ENCODE assay signal across 8 cellular contexts in genomic region chr22:37608477-37609239, GRCh38. TPM values are rescaled to one million over a fixed set of nuclear protein-coding genes. Genes with fewer than 3 reads are reported as not detected.
DNase-seq lines count a peak whose midpoint lies in the region; ATAC-seq and TF ChIP-seq lines count a peak whose summit lies in the region.

A gene with protein sequence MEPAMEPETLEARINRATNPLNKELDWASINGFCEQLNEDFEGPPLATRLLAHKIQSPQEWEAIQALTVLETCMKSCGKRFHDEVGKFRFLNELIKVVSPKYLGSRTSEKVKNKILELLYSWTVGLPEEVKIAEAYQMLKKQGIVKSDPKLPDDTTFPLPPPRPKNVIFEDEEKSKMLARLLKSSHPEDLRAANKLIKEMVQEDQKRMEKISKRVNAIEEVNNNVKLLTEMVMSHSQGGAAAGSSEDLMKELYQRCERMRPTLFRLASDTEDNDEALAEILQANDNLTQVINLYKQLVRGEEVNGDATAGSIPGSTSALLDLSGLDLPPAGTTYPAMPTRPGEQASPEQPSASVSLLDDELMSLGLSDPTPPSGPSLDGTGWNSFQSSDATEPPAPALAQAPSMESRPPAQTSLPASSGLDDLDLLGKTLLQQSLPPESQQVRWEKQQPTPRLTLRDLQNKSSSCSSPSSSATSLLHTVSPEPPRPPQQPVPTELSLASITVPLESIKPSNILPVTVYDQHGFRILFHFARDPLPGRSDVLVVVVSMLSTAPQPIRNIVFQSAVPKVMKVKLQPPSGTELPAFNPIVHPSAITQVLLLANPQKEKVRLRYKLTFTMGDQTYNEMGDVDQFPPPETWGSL (plus strand): TSS chr22:37608834. CDS start chr22:37608861, 27 bp downstream.

- no peak for TF ChIP-seq CTCF in GM10266 (IDR thresholded peaks at IDR 0.05; ENCODE audit: control insufficient read depth, insufficient read depth, low read depth, missing control alignments)
- TF ChIP-seq CTCF in omental fat pad (IDR thresholded peaks at IDR 0.05): no peak

- peaks cover 48% of the 10 kb centered on the region for H3K4me1 Mint-ChIP-seq in activated naive CD8-positive, alpha-beta T cell (ENCODE audit: low read depth)

- no peaks in the 10 kb centered on the region for H3K27me3 Mint-ChIP-seq in activated naive CD8-positive, alpha-beta T cell

- DNase-seq in GM10266 (ENCODE audit: extremely low spot score) (peak; percentile 97), NCI-H1105 treated with DMSO at 0.1 percent for 48 hours (lab: John Stamatoyannopoulos, UW) (peak; percentile 97), SKM-1 treated with dmso at 0.1 percent for 144 hours (lab: John Stamatoyannopoulos, UW; ENCODE audit: unreplicated experiment) (peak; percentile 96), glomerular endothelial cell (ENCODE audit: extremely low read depth, low read depth, low spot score) (peak; percentile 90), omental fat pad (ENCODE audit: low spot score) (peak; percentile 75)

- ATAC-seq in HG02642 (IDR thresholded peaks at IDR 0.05; ENCODE audit: poor library complexity, unreplicated experiment) (peak; percentile 87), omental fat pad (ENCODE audit: low FRiP score) (peak; percentile 88)

- peak within 1 kb of the TSS; percentile 97 for H3K27ac Mint-ChIP-seq in activated naive CD8-positive, alpha-beta T cell

- H3K36me3 Mint-ChIP-seq in activated naive CD8-positive, alpha-beta T cell: no peaks in the 10 kb centered on the region

- H3K27ac ChIP-seq in temporal lobe (ENCODE audit: low read depth, low read length): peak within 1 kb of the TSS; percentile 95

- peak within 1 kb of the TSS; percentile 93 for H3K4me3 Mint-ChIP-seq in activated naive CD8-positive, alpha-beta T cell

- H3K9me3 Mint-ChIP-seq in activated naive CD8-positive, alpha-beta T cell (ENCODE audit: low read depth): no peaks in the 10 kb centered on the region

RNA-seq across cellular contexts. Expression of the gene that starts here (rescaled TPM):
- 51.7 and 57.5 TPM in 2 replicates for total RNA-seq in glomerular endothelial cell
- total RNA-seq in omental fat pad: 10 to 100 TPM; 28.7 to 50.7 (median 33.9) TPM
- total RNA-seq in temporal lobe: 27.5 TPM

Comparison
In these comparisons a context has a peak if more than half of its experiments do, and no peak if none do; other contexts are left out.
1. Peak in every context shown above with its lines: DNase-seq, ATAC-seq and H3K27ac ChIP-seq.